In genomic region chr19:49799798-49800376, GRCh38 we compare ENCODE assay signal across 16 cellular contexts. TPM values are rescaled to one million over a fixed set of nuclear protein-coding genes. Genes with fewer than 3 reads are reported as not detected.
DNase-seq lines count a peak whose midpoint lies in the region; ATAC-seq, FAIRE-seq and TF ChIP-seq lines count a peak whose summit lies in the region.
"Had no signal": no experiment of that assay in that cellular context is flagged by ENCODE, and none has a peak within 500 bp of the region (broad histone marks: within the 10 kb centered on the region; RNA-seq: fewer than 3 reads in every experiment).

No MANE protein-coding gene starts in this region.

- no peak for ATAC-seq in HG03139 (IDR thresholded peaks at IDR 0.05; ENCODE audit: unreplicated experiment)

- intact Hi-C loops in dorsolateral prefrontal cortex (cut with DNase I), result loop anchor here (5.0 kb wide), 2 partner anchors 33 to 113 kb away; partner anchors contain the start of genes ADM5 (in 1 of the 2) and AP2A1 (in 1 of the 2)

- H3K27ac ChIP-seq in 22Rv1, result no peak overlapping the region
- peak overlapping the region in 2 of 59 donors; percentile 20 to 22 for H3K27ac ChIP-seq in dorsolateral prefrontal cortex
- H3K27ac ChIP-seq: SK-N-MC had no signal

- TF ChIP-seq CTCF in 22Rv1 (IDR thresholded peaks at IDR 0.05) (peak; percentile 56), D721Med (IDR thresholded peaks at IDR 0.05; ENCODE audit: insufficient read depth, missing control alignments) (peak; percentile 14), NB4 (IDR thresholded peaks at IDR 0.05; ENCODE audit: low read depth, low read length) (peak; percentile 38), fibroblast of pulmonary artery (IDR thresholded peaks at IDR 0.05; ENCODE audit: low read length, missing control alignments) (peak; percentile 9), dorsolateral prefrontal cortex (IDR thresholded peaks at IDR 0.05 in 54 of 56, conservative IDR thresholded peaks at IDR 0.05 in 2 of 56; ENCODE audit: low read depth in 1 of 56, partially characterized antibody in 56 of 56) (peak in 1 of 56 donors; percentile 16)

- TF ChIP-seq POLR2A in NB4 (IDR thresholded peaks at IDR 0.05; ENCODE audit: extremely low read depth, insufficient read length), result no peak

- no peak for FAIRE-seq in D721Med (lab: Jason Lieb, UNC)
- FAIRE-seq: GM12892 had no signal

- H3K27me3 ChIP-seq in dorsolateral prefrontal cortex, result no peaks in the 10 kb centered on the region

- no peak for DNase-seq in D721Med (ENCODE audit: insufficient read length, low spot score)
- peak; percentile 30 for DNase-seq in NB4 (ENCODE audit: low read depth)
- DNase-seq in fibroblast of pulmonary artery (ENCODE audit: low read depth), result no peak
- no peak for DNase-seq in dorsolateral prefrontal cortex
- no peak for DNase-seq in NCI-H187 treated with DMSO at 0.1 percent for 48 hours (lab: John Stamatoyannopoulos, UW)
- no peak for DNase-seq in DMS79 (lab: John Stamatoyannopoulos, UW)
- DNase-seq: activated effector memory CD4-positive, alpha-beta T cell treated with anti-CD3 and anti-CD28 coated beads, Interleukin-2, amount 50 U/mL, for 16 hours; caudate nucleus; CD4-positive, alpha-beta memory T cell; HCEC 1CT; NCI-H1694; retina had no signal

- H3K4me3 ChIP-seq in NB4 (ENCODE audit: low read depth, low read length), result no peak overlapping the region
- no peak overlapping the region for H3K4me3 ChIP-seq in fibroblast of pulmonary artery (replicated peaks; ENCODE audit: low read depth, low read length)
- H3K4me3 ChIP-seq in dorsolateral prefrontal cortex, result no peak overlapping the region
- H3K4me3 ChIP-seq: SK-N-MC had no signal

RNA-seq across cellular contexts. Expression of gene FUZ, which starts 13.2 kb away (rescaled TPM):
- 10 to 100 TPM; 24.0 to 83.9 (median 43.9) TPM for total RNA-seq in dorsolateral prefrontal cortex

RNA-seq across cellular contexts. Expression of gene MED25, which starts 18.2 kb away (rescaled TPM):
- 10 to 100 TPM; 42.6 to 78.6 (median 57.7) TPM for total RNA-seq in dorsolateral prefrontal cortex

RNA-seq across cellular contexts. Expression of gene AP2A1, which starts 33.1 kb away (rescaled TPM):
- total RNA-seq in dorsolateral prefrontal cortex, result 100 to 1,000 TPM; 116 to 220 (median 173) TPM

RNA-seq across cellular contexts. Expression of gene TSKS, which starts 36.8 kb away (rescaled TPM):
- total RNA-seq in dorsolateral prefrontal cortex, result 1 to 10 TPM in 1 of 120 experiments, under 1 TPM in 4, not detected in 115; 0.26 to 1.1 (median 0.39) TPM

RNA-seq across cellular contexts. Expression of gene PTOV1, which starts 51.1 kb away (rescaled TPM):
- total RNA-seq in dorsolateral prefrontal cortex, result 100 to 1,000 TPM; 186 to 437 (median 239) TPM
